15 cellular contexts compared by ENCODE assay signal in the genomic region with DNA sequence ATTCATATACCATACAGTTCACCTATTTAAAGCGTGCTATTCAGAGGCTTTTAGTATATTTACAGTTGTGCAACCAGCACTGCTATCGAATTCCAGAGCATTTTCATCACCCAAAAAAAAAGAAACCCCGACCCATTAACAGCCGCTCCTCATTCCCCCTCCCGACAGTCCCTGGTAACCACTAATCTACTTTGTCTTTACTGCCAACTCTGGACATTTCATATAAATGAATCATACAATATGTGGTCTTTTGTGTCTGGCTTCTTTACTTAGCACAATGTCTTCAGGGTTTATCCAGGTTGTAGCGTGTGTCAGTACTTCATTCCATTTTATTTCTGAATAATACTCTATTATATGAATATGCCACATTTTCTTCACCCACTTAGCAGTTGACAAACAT. TPM values are rescaled to one million over a fixed set of nuclear protein-coding genes. Genes with fewer than 3 reads are reported as not detected.
DNase-seq lines count a peak whose midpoint lies in the region; ATAC-seq, FAIRE-seq and TF ChIP-seq lines count a peak whose summit lies in the region.
"Had no signal": no experiment of that assay in that cellular context is flagged by ENCODE, and none has a peak within 500 bp of the region (broad histone marks: within the 10 kb centered on the region; RNA-seq: fewer than 3 reads in every experiment).

No MANE protein-coding gene starts in this region.

- H3K4me3 ChIP-seq in A549 (no peak overlapping the region), astrocyte of the cerebellum (ENCODE audit: low read depth, low read length) (no peak overlapping the region), MM.1S (ENCODE audit: low read length) (no peak overlapping the region)

- H3F3A ChIP-seq in MM.1S (ENCODE audit: insufficient read depth, low read length), result no peaks in the 10 kb centered on the region

- CTCF ChIA-PET in A549 (lab: Yijun Ruan, JAX), result interaction anchor here (1.4 to 2.5 kb wide), 19 partner anchors 10 to 157 kb away, joined by 3 to 41 read pairs (median 6); a partner anchor contains a TSS

- TF ChIP-seq POLR2A in A549 (IDR thresholded peaks at IDR 0.05; ENCODE audit: low read length), result no peak

- TF ChIP-seq EP300 in A549 (IDR thresholded peaks at IDR 0.05), result peak; percentile 96 to 97; a peak in 4 of 5 replicates

- in situ Hi-C loops in astrocyte of the cerebellum (cut with HindIII; ENCODE audit: low sequenced_read_pairs), result no loop called here

- peak in 1 of 2 experiments; percentile 51; a peak in 4 of 5 replicates for TF ChIP-seq RAD21 in A549 (conservative IDR thresholded peaks at IDR 0.05 in 1 of 2, IDR thresholded peaks at IDR 0.05 in 1 of 2)

- no peak for FAIRE-seq in A549 (lab: Jason Lieb, UNC)
- FAIRE-seq: colon had no signal

- H3K9me2 ChIP-seq in MM.1S (replicated peaks; ENCODE audit: insufficient read depth, low read length), result no peaks in the 10 kb centered on the region

- peak overlapping the region; percentile 91 for H3K4me2 ChIP-seq in A549
- H3K4me2 ChIP-seq in MM.1S (ENCODE audit: low read depth, low read length), result no peak overlapping the region

- 0% methylated on average over 6 of the region's 6 CpGs for WGBS in A549 (ENCODE audit: missing lambda C conversion rate)

- H3K27ac ChIP-seq in A549 (peak overlapping the region; percentile 96 to 100), MM.1S (ENCODE audit: low read length) (no peak overlapping the region)

- ATAC-seq in A549 (peak; percentile 90 to 93), GM18519 (IDR thresholded peaks at IDR 0.05; ENCODE audit: low FRiP score, unreplicated experiment) (no peak), HG03457 (IDR thresholded peaks at IDR 0.05; ENCODE audit: unreplicated experiment) (no peak)
- ATAC-seq: activated T-cell treated with anti-CD3 and anti-CD28 coated beads, Interleukin-2, amount 50 U/mL, for 4 hours had no signal

- no peaks in the 10 kb centered on the region for H3K79me2 ChIP-seq in MM.1S (ENCODE audit: low read length)

- DNase-seq in A549 (ENCODE audit: low read depth in 1 of 2, low spot score in 1 of 2), result peak; percentile 31 to 76
- DNase-seq in HS-27A (ENCODE audit: low read depth), result peak; percentile 91
- DNase-seq in astrocyte of the cerebellum (ENCODE audit: low read depth), result peak; percentile 94
- DNase-seq in kidney glomerular epithelial cell (lab: John Stamatoyannopoulos, UW), result peak; percentile 90
- no peak for DNase-seq in MM.1S
- no peak for DNase-seq in NCI-H187 (lab: John Stamatoyannopoulos, UW)
- DNase-seq: activated B cell treated with CpG ODN at 0.5 μM for 24 hours; activated T-cell treated with anti-CD3 and anti-CD28 coated beads, Interleukin-2, amount 50 U/mL, for 4 hours; AML-193; NCI-H2029; stimulated activated CD4-positive, alpha-beta T cell treated with anti-CD3 and anti-CD28 coated beads, Interleukin-2, amount 100 ng/mL, for 24 hours had no signal

- H3K4me1 ChIP-seq in A549, result peaks cover 52% of the 10 kb centered on the region
- no peaks in the 10 kb centered on the region; the same call in 1 of the 2 replicates for H3K4me1 ChIP-seq in MM.1S (ENCODE audit: low read length)

- H3K36me3 ChIP-seq in MM.1S (replicated peaks; ENCODE audit: insufficient read depth, low read length), result no peaks in the 10 kb centered on the region

- POLR2A ChIA-PET in A549 (lab: Yijun Ruan, JAX), result interaction anchor here (1.3 to 2.0 kb wide), 3 partner anchors 8 to 154 kb away, joined by 4 to 14 read pairs (median 11); a partner anchor contains a TSS

- no peak overlapping the region for H3K9ac ChIP-seq in MM.1S (ENCODE audit: low read length)

- no peaks in the 10 kb centered on the region for H3K27me3 ChIP-seq in MM.1S (replicated peaks; ENCODE audit: insufficient read depth, low read length)

- H3K9me3 ChIP-seq in A549, result peaks cover 2% of the 10 kb centered on the region; the same call in 2 of the 3 replicates
- H3K9me3 ChIP-seq in MM.1S (replicated peaks; ENCODE audit: insufficient read depth, low read length), result no peaks in the 10 kb centered on the region

- H2AFZ ChIP-seq in MM.1S (ENCODE audit: low read length), result no peak overlapping the region

- TF ChIP-seq CTCF in A549 (IDR thresholded peaks at IDR 0.05), result no peak
- TF ChIP-seq CTCF in astrocyte of the cerebellum (IDR thresholded peaks at IDR 0.05; ENCODE audit: low read depth, low read length, missing control alignments), result no peak
- no peak for TF ChIP-seq CTCF in MM.1S (IDR thresholded peaks at IDR 0.05; ENCODE audit: low read length)

- no peaks in the 10 kb centered on the region for H4K20me1 ChIP-seq in MM.1S (ENCODE audit: insufficient read depth, low read length)

TF ChIP-seq in A549, 52 proteins besides CTCF, POLR2A, EP300 and RAD21:
- TF ChIP-seq HDAC2 (IDR thresholded peaks at IDR 0.05) (no peak), EHMT2 (IDR thresholded peaks at IDR 0.05; ENCODE audit: low read depth) (no peak), GATA3 (IDR thresholded peaks at IDR 0.05; ENCODE audit: borderline replicate concordance) (peak; percentile 93), SMC3 (IDR thresholded peaks at IDR 0.05) (peak; percentile 49), JUN (IDR thresholded peaks at IDR 0.05) (peak; percentile 92 to 94; a peak in 4 of 5 replicates), RNF2 (IDR thresholded peaks at IDR 0.05; ENCODE audit: borderline replicate concordance, low read depth) (no peak), JUNB (IDR thresholded peaks at IDR 0.05) (peak; percentile 97), HEYL (CRISPR knock-in tag; IDR thresholded peaks at IDR 0.05) (no peak), FOSL2 (IDR thresholded peaks at IDR 0.05) (peak; percentile 90), FOSL2 (CRISPR knock-in tag; IDR thresholded peaks at IDR 0.05) (peak; percentile 79), HOXB13 (CRISPR knock-in tag; IDR thresholded peaks at IDR 0.05; ENCODE audit: low read depth) (no peak), MYC (IDR thresholded peaks at IDR 0.05; ENCODE audit: borderline replicate concordance, low read length) (no peak), CEBPB (IDR thresholded peaks at IDR 0.05) (peak; percentile 97), FOSB (CRISPR knock-in tag; IDR thresholded peaks at IDR 0.05) (no peak)
- TF ChIP-seq, protein P1, sequence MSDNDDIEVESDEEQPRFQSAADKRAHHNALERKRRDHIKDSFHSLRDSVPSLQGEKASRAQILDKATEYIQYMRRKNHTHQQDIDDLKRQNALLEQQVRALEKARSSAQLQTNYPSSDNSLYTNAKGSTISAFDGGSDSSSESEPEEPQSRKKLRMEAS (IDR thresholded peaks at IDR 0.05), result peak; percentile 37; the same call in 1 of the 2 replicates
- TF ChIP-seq, protein P2, sequence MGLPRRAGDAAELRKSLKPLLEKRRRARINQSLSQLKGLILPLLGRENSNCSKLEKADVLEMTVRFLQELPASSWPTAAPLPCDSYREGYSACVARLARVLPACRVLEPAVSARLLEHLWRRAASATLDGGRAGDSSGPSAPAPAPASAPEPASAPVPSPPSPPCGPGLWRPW (IDR thresholded peaks at IDR 0.05), result peak; percentile 85
- TF ChIP-seq, protein P3, sequence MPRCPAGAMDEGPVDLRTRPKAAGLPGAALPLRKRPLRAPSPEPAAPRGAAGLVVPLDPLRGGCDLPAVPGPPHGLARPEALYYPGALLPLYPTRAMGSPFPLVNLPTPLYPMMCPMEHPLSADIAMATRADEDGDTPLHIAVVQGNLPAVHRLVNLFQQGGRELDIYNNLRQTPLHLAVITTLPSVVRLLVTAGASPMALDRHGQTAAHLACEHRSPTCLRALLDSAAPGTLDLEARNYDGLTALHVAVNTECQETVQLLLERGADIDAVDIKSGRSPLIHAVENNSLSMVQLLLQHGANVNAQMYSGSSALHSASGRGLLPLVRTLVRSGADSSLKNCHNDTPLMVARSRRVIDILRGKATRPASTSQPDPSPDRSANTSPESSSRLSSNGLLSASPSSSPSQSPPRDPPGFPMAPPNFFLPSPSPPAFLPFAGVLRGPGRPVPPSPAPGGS (IDR thresholded peaks at IDR 0.05), result peak; percentile 95
- TF ChIP-seq, protein P4, sequence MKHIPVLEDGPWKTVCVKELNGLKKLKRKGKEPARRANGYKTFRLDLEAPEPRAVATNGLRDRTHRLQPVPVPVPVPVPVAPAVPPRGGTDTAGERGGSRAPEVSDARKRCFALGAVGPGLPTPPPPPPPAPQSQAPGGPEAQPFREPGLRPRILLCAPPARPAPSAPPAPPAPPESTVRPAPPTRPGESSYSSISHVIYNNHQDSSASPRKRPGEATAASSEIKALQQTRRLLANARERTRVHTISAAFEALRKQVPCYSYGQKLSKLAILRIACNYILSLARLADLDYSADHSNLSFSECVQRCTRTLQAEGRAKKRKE (CRISPR knock-in tag; IDR thresholded peaks at IDR 0.05; ENCODE audit: low read depth), result no peak

RNA-seq across cellular contexts. Expression of a gene that starts 23.0 kb away (rescaled TPM):
- polyA plus RNA-seq in A549 (2011; rRNA removed) (0.18 and 0.26 TPM in 2 replicates), A549 (2017; fragmentation: RNase III; extraction: RNeasy Plus Mini Kit Qiagen cat#74134 plus additional on column Dnase treatment) (0.17 to 0.18 TPM (median 0.17 TPM) in 3 replicates)
- 0.01 and 0.03 TPM in 2 replicates for polyA plus RNA-seq in A549 (2012; cell fraction: cytosol; rRNA removed)
- polyA plus RNA-seq in A549 (2012; cell fraction: nucleus; rRNA removed), result 0.04 and 0.05 TPM in 2 replicates
- 0.24 and 0.33 TPM in 2 replicates for polyA minus RNA-seq in A549 (2011; rRNA and poly(A)+ RNA removed)
- polyA plus RNA-seq: neural cell had no signal

RNA-seq across cellular contexts. Expression of a gene that starts 33.7 kb away (rescaled TPM):
- 39.3 and 49.1 TPM in 2 replicates for polyA plus RNA-seq in A549 (2011; rRNA removed)
- polyA plus RNA-seq in A549 (2012; cell fraction: cytosol; rRNA removed), result 14.1 and 18.1 TPM in 2 replicates
- 37.0 and 37.9 TPM in 2 replicates for polyA plus RNA-seq in A549 (2012; cell fraction: nucleus; rRNA removed)
- 48.0 to 60.4 TPM (median 58.4 TPM) in 3 replicates for polyA plus RNA-seq in A549 (2017; fragmentation: RNase III; extraction: RNeasy Plus Mini Kit Qiagen cat#74134 plus additional on column Dnase treatment)
- 31.1 and 35.7 TPM in 2 replicates for polyA minus RNA-seq in A549 (2011; rRNA and poly(A)+ RNA removed)

Comparison
In these comparisons a context has a peak if more than half of its experiments do, and no peak if none do; other contexts are left out.
1. ATAC-seq: peak in A549 (2 of 2); none in GM18519 (single experiment) and HG03457 (single experiment).
2. DNase-seq: peak in A549 (2 of 2), HS-27A (single experiment), astrocyte of the cerebellum (single experiment) and kidney glomerular epithelial cell (single experiment); none in MM.1S (single experiment) and NCI-H187 (0 of 2).